Comparison of ENCODE assay signal across 8 cellular contexts in genomic region chr16:30052671-30053372, GRCh38. TPM values are rescaled to one million over a fixed set of nuclear protein-coding genes. Genes with fewer than 3 reads are reported as not detected.
DNase-seq lines count a peak whose midpoint lies in the region; ATAC-seq and TF ChIP-seq lines count a peak whose summit lies in the region.

No MANE protein-coding gene starts in this region.

- POLR2A ChIA-PET in BJ (lab: Charles Lee) (interaction anchor here (0.5 to 1.5 kb wide), 2 partner anchors 13 to 43 kb away, joined by 3 to 11 read pairs; partner anchors contain the start of genes ALDOA and YPEL3), OCI-LY7 (lab: Charles Lee) (interaction anchor here (0.5 kb wide), 1 partner anchor 37 kb away, joined by 5 read pairs; no protein-coding TSS in a partner anchor)

- ATAC-seq in GM19452 (IDR thresholded peaks at IDR 0.05; ENCODE audit: unreplicated experiment) = peak; percentile 73

- H3K9me2 ChIP-seq in OCI-LY7 (ENCODE audit: insufficient read depth, low read length) = no peaks in the 10 kb centered on the region

- H2AFZ ChIP-seq in OCI-LY7 (ENCODE audit: low read length) = peak overlapping the region; percentile 79

- peak overlapping the region; percentile 89 for H3K4me3 ChIP-seq in BJ (ENCODE audit: low read depth, low read length)
- peak overlapping the region; percentile 84 for H3K4me3 ChIP-seq in Jurkat, Clone E6-1 (ENCODE audit: low read length)
- peak overlapping the region; percentile 83 for H3K4me3 ChIP-seq in OCI-LY7 (ENCODE audit: low read depth, low read length, poor library complexity, severe bottlenecking)
- peak overlapping the region; percentile 43 to 61 for H3K4me3 ChIP-seq in esophagus (ENCODE audit: low read depth in 1 of 2, low read length in 2 of 2)
- peak overlapping the region; percentile 77 for H3K4me3 ChIP-seq in mucosa of stomach (ENCODE audit: low read length)

- intact Hi-C loops in OCI-LY7 (cut with micrococcal nuclease; ENCODE audit: unreplicated experiment) = no loop called here

- H3K9ac ChIP-seq in mucosa of stomach (ENCODE audit: low read length) = peak overlapping the region; percentile 65

- H3K27me3 ChIP-seq in BJ (ENCODE audit: control insufficient read depth, insufficient read depth, low read length) (no peaks in the 10 kb centered on the region), esophagus (ENCODE audit: control insufficient read depth in 1 of 2, insufficient read depth in 2 of 2, low read length in 2 of 2) (no peaks in the 10 kb centered on the region), mucosa of stomach (ENCODE audit: control insufficient read depth, insufficient read depth, low read length) (no peaks in the 10 kb centered on the region)

- H3K27ac ChIP-seq in OCI-LY7 (ENCODE audit: low read depth, low read length, poor library complexity, severe bottlenecking) = peak overlapping the region; percentile 54
- H3K27ac ChIP-seq in esophagus (ENCODE audit: low read depth in 2 of 2, low read length in 1 of 2) = peak overlapping the region in 1 of 2 donors; percentile 29

- H3K9me3 ChIP-seq in OCI-LY7 (ENCODE audit: low read length) (no peaks in the 10 kb centered on the region), esophagus (ENCODE audit: control insufficient read depth in 2 of 2, insufficient read depth in 1 of 2, low read depth in 1 of 2, low read length in 1 of 2) (no peaks in the 10 kb centered on the region), mucosa of stomach (ENCODE audit: control insufficient read depth, low read length) (no peaks in the 10 kb centered on the region)

- WGBS in esophagus, 2 donors = 5 to 6% methylated on average over 46 to 58 of the region's 58 CpGs

- no peak for TF ChIP-seq CTCF in BJ (IDR thresholded peaks at IDR 0.05; ENCODE audit: insufficient read depth, low read depth, low read length)
- TF ChIP-seq CTCF in OCI-LY7 (conservative IDR thresholded peaks at IDR 0.05; ENCODE audit: low read length) = no peak

- no peaks in the 10 kb centered on the region for H4K20me1 ChIP-seq in OCI-LY7 (ENCODE audit: insufficient read depth, low read length)

- peak overlapping the region; percentile 97 for H3K4me2 ChIP-seq in OCI-LY7 (ENCODE audit: low read length)

- BruUV-seq in OCI-LY7 (replicated peaks; lab: Mats Ljungman, UMichigan) = TSS peak; percentile 93

- peaks cover 27% of the 10 kb centered on the region for H3K4me1 ChIP-seq in OCI-LY7 (ENCODE audit: insufficient read depth, low read length, poor library complexity, severe bottlenecking)
- peaks cover 10 to 11% of the 10 kb centered on the region in 2 donors for H3K4me1 ChIP-seq in esophagus (ENCODE audit: control insufficient read depth in 2 of 2, insufficient read depth in 2 of 2, low read length in 1 of 2)
- peaks cover 20% of the 10 kb centered on the region for H3K4me1 ChIP-seq in mucosa of stomach (ENCODE audit: control insufficient read depth, insufficient read depth, low read length)

- CTCF ChIA-PET in BJ (lab: Yijun Ruan, JAX) (interaction anchor here (0.7 to 5.9 kb wide), 4 partner anchors 8 to 39 kb away, joined by 3 to 29 read pairs (median 12); partner anchors contain the start of genes TBX6 and TLCD3B), OCI-LY7 (lab: Charles Lee; ENCODE audit: unreplicated experiment) (no interaction called here)

- no peaks in the 10 kb centered on the region for H3K79me2 ChIP-seq in OCI-LY7 (ENCODE audit: insufficient read depth, low read depth, low read length)

- H3K36me3 ChIP-seq in BJ (ENCODE audit: control insufficient read depth, insufficient read depth, low read length) = peaks cover 1% of the 10 kb centered on the region; the same call in 1 of the 2 replicates
- H3K36me3 ChIP-seq in OCI-LY7 (ENCODE audit: insufficient read depth, low read length) = no peaks in the 10 kb centered on the region
- no peaks in the 10 kb centered on the region for H3K36me3 ChIP-seq in esophagus (ENCODE audit: control insufficient read depth in 2 of 2, insufficient read depth in 2 of 2, low read length in 1 of 2)
- H3K36me3 ChIP-seq in mucosa of stomach (ENCODE audit: control insufficient read depth, insufficient read depth, low read length) = no peaks in the 10 kb centered on the region

- DNase-seq in BJ (ENCODE audit: low read depth) = no peak
- peak; percentile 89 for DNase-seq in Jurkat, Clone E6-1 (ENCODE audit: low read depth, low spot score)
- peak; percentile 95 for DNase-seq in OCI-LY7 (ENCODE audit: low spot score)
- DNase-seq in activated T-cell treated with anti-CD3 and anti-CD28 coated beads for 48 hours (ENCODE audit: low read depth) = peak; percentile 90
- peak; percentile 87 for DNase-seq in stimulated activated CD8-positive, alpha-beta memory T cell treated with anti-CD3 and anti-CD28 coated beads, Interleukin-4, amount 100 ng/mL, for 24 hours (ENCODE audit: low read depth)

RNA-seq across cellular contexts. Expression of gene ALDOA, which starts 12.7 kb away (rescaled TPM):
- polyA plus RNA-seq in BJ (2011; rRNA removed) (754 and 1,788 TPM in 2 replicates), esophagus (1,000 to 10,000 TPM; 1,266 to 1,398 TPM)
- 1,262 and 1,289 TPM in 2 replicates for polyA minus RNA-seq in BJ (2011; rRNA and poly(A)+ RNA removed)
- polyA plus RNA-seq in Jurkat, Clone E6-1 (2012; ENCODE audit: insufficient read depth, insufficient read length) = 1,719 TPM
- 646 and 809 TPM in 2 replicates for total RNA-seq in OCI-LY7 (2014; rRNA removed; shearing (Covaris generic))
- 811 and 1,029 TPM in 2 replicates for total RNA-seq in OCI-LY7 (2022)

RNA-seq across cellular contexts. Expression of gene TLCD3B, which starts 21.8 kb away (rescaled TPM):
- polyA plus RNA-seq in BJ (2011; rRNA removed) (0.06 and 0.13 TPM in 2 replicates), esophagus (under 1 TPM; 0.04 to 0.16 TPM)
- polyA minus RNA-seq in BJ (2011; rRNA and poly(A)+ RNA removed) = not detected in 2 replicates
- polyA plus RNA-seq in Jurkat, Clone E6-1 (2012; ENCODE audit: insufficient read depth, insufficient read length) = 5.9 TPM
- 2.6 and 4.3 TPM in 2 replicates for total RNA-seq in OCI-LY7 (2014; rRNA removed; shearing (Covaris generic))
- 17.6 and 21.3 TPM in 2 replicates for total RNA-seq in OCI-LY7 (2022)

RNA-seq across cellular contexts. Expression of gene PPP4C, which starts 23.0 kb away (rescaled TPM):
- polyA plus RNA-seq in BJ (2011; rRNA removed) (143 and 209 TPM in 2 replicates), esophagus (100 to 1,000 TPM; 113 TPM)
- polyA minus RNA-seq in BJ (2011; rRNA and poly(A)+ RNA removed) = 281 and 476 TPM in 2 replicates
- 186 TPM for polyA plus RNA-seq in Jurkat, Clone E6-1 (2012; ENCODE audit: insufficient read depth, insufficient read length)
- 137 and 144 TPM in 2 replicates for total RNA-seq in OCI-LY7 (2014; rRNA removed; shearing (Covaris generic))
- 124 and 130 TPM in 2 replicates for total RNA-seq in OCI-LY7 (2022)

RNA-seq across cellular contexts. Expression of gene C16orf92, which starts 29.8 kb away (rescaled TPM):
- polyA plus RNA-seq in BJ (2011; rRNA removed) = not detected in 2 replicates
- polyA minus RNA-seq in BJ (2011; rRNA and poly(A)+ RNA removed) = not detected in 2 replicates
- not detected for polyA plus RNA-seq in Jurkat, Clone E6-1 (2012; ENCODE audit: insufficient read depth, insufficient read length)
- total RNA-seq in OCI-LY7 (2014; rRNA removed; shearing (Covaris generic)) = not detected in 2 replicates
- total RNA-seq in OCI-LY7 (2022) = not detected in 2 replicates
- not detected for polyA plus RNA-seq in esophagus

RNA-seq across cellular contexts. Expression of gene TBX6, which starts 38.9 kb away (rescaled TPM):
- 0.04 TPM in 2 replicates for polyA plus RNA-seq in BJ (2011; rRNA removed)
- polyA minus RNA-seq in BJ (2011; rRNA and poly(A)+ RNA removed) = 0.14 TPM in 1 of 2 replicates, not detected in the other
- polyA plus RNA-seq in Jurkat, Clone E6-1 (2012; ENCODE audit: insufficient read depth, insufficient read length) = 4.3 TPM
- 0.77 and 1.4 TPM in 2 replicates for total RNA-seq in OCI-LY7 (2014; rRNA removed; shearing (Covaris generic))
- 3.7 and 4.5 TPM in 2 replicates for total RNA-seq in OCI-LY7 (2022)
- 10 to 100 TPM in 1 of 2 donors, 1 to 10 TPM in 1; 6.2 to 15.8 TPM for polyA plus RNA-seq in esophagus
